26 cellular contexts compared by ENCODE assay signal in genomic region chr4:76750716-76751115, GRCh38.
"Had no signal": no experiment of that assay in that cellular context is flagged by ENCODE, and none has a peak within 500 bp of the region (broad histone marks: within the 10 kb centered on the region; RNA-seq: fewer than 3 reads in every experiment).

No MANE protein-coding gene starts in this region.

- H3K27me3 ChIP-seq: left lung, ovary, right atrium auricular region, right lobe of liver, suprapubic skin, tibial artery, upper lobe of right lung had no signal

- H3K27ac ChIP-seq: left lung, lower lobe of right lung, ovary, right atrium auricular region, right lobe of liver, suprapubic skin, tibial artery, upper lobe of right lung had no signal

- DNase-seq: hippocampal formation; kidney; left colon; left lung; lower lobe of right lung; mammary epithelial cell; mesendoderm; naive thymus-derived CD4-positive, alpha-beta T cell; ovary; right lobe of liver; stimulated activated CD4-positive, alpha-beta T cell treated with anti-CD3 and anti-CD28 coated beads, Interleukin-12 subunit alpha, Interleukin-12 subunit beta, amount 100 ng/mL, for 4 hours; stimulated activated CD4-positive, alpha-beta T cell treated with anti-CD3 and anti-CD28 coated beads, Interleukin-15, amount 100 ng/mL, for 24 hours; stimulated activated CD4-positive, alpha-beta T cell treated with anti-CD3 and anti-CD28 coated beads, Interleukin-2, amount 100 ng/mL, for 24 hours; stimulated activated CD4-positive, alpha-beta T cell treated with anti-CD3 and anti-CD28 coated beads, Interleukin-4, amount 100 ng/mL, for 24 hours; stimulated activated naive CD4-positive, alpha-beta T cell; tibial artery; upper lobe of right lung had no signal

- H3K4me3 Mint-ChIP-seq: mesothelial cell of epicardium; naive thymus-derived CD4-positive, alpha-beta T cell; natural killer cell treated with Interleukin-12 subunit alpha and Interleukin-12 subunit beta and Interleukin-15 and Interleukin-18, amount 100 ng/mL, for 72 hours; stimulated activated effector memory CD8-positive, alpha-beta T cell treated with anti-CD3 and anti-CD28 coated beads, Interleukin-12 subunit alpha, Interleukin-12 subunit beta, amount 100 ng/mL, for 72 hours; stimulated activated naive CD8-positive, alpha-beta T cell treated with anti-CD3 and anti-CD28 coated beads, Interleukin-15, Interleukin-2, amounts not matched to agents 100 ng/mL and 50 ng/mL, for 24 hours had no signal

- H3K36me3 ChIP-seq: ovary, right atrium auricular region, suprapubic skin had no signal

- H3K9me3 ChIP-seq: left lung, lower lobe of right lung, ovary, right lobe of liver, suprapubic skin, thoracic aorta, tibial artery, upper lobe of right lung had no signal

- H3K27me3 Mint-ChIP-seq: progenitor cell of endocrine pancreas had no signal

- H3K4me3 ChIP-seq: left lung, lower lobe of right lung, ovary, right atrium auricular region, right lobe of liver, skin epidermis, suprapubic skin, thoracic aorta, tibial artery, upper lobe of right lung had no signal

- H3K36me3 Mint-ChIP-seq: natural killer cell treated with Interleukin-12 subunit alpha and Interleukin-12 subunit beta and Interleukin-15 and Interleukin-18, amount 100 ng/mL, for 72 hours; stimulated activated effector memory CD8-positive, alpha-beta T cell treated with anti-CD3 and anti-CD28 coated beads, Interleukin-12 subunit alpha, Interleukin-12 subunit beta, amount 100 ng/mL, for 72 hours had no signal

- H3K27ac Mint-ChIP-seq: naive thymus-derived CD4-positive, alpha-beta T cell; natural killer cell treated with Interleukin-12 subunit alpha and Interleukin-12 subunit beta and Interleukin-15 and Interleukin-18, amount 100 ng/mL, for 72 hours; progenitor cell of endocrine pancreas; stimulated activated effector memory CD8-positive, alpha-beta T cell treated with anti-CD3 and anti-CD28 coated beads, Interleukin-12 subunit alpha, Interleukin-12 subunit beta, amount 100 ng/mL, for 72 hours; stimulated activated naive CD8-positive, alpha-beta T cell treated with anti-CD3 and anti-CD28 coated beads, Interleukin-15, Interleukin-2, amounts not matched to agents 100 ng/mL and 50 ng/mL, for 24 hours had no signal

- H3K4me1 Mint-ChIP-seq: stimulated activated effector memory CD8-positive, alpha-beta T cell treated with anti-CD3 and anti-CD28 coated beads, Interleukin-12 subunit alpha, Interleukin-12 subunit beta, amount 100 ng/mL, for 72 hours had no signal
